Comparison of ENCODE assay signal across 1 cellular context in the genomic region with DNA sequence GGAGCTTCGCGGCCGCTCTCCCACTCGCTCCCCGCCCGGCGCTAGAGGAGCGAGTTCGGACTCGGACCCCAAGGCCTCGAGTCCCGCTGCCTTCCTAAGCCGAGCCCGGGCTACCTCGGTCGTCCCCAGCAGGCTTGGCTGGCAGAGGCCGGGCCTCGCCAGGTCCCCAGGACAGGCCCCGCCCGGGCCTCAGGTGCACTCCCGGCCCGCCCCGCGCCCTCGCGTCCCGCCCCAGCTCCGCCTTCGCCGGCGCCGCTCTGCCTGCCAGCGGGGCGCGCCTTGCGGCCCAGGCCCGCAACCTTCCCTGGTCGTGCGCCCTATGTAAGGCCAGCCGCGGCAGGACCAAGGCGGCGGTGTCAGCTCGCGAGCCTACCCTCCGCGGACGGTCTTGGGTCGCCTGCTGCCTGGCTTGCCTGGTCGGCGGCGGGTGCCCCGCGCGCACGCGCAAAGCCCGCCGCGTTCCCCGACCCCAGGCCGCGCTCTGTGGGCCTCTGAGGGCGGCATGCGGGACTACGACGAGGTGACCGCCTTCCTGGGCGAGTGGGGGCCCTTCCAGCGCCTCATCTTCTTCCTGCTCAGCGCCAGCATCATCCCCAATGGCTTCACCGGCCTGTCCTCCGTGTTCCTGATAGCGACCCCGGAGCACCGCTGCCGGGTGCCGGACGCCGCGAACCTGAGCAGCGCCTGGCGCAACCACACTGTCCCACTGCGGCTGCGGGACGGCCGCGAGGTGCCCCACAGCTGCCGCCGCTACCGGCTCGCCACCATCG.
TF ChIP-seq lines count a peak whose summit lies in the region.

Gene SLC22A5 (plus strand): TSS at position 240 of the 770 bp plus-strand sequence. CDS start 263 bp downstream, at position 503.

TF ChIP-seq in K562, 482 proteins besides CTCF, POLR2A, EP300 and RAD21 (continues in another document):
- TF ChIP-seq ZFP36 (IDR thresholded peaks at IDR 0.05; ENCODE audit: low read depth, low read length, partially characterized antibody): no peak
- 0 out of 2 replicates have a peak, but pooled peaks have one; percentile 24 for TF ChIP-seq MBD2 (IDR thresholded peaks at IDR 0.05; ENCODE audit: borderline replicate concordance, low read depth)
- no peak for TF ChIP-seq HES1 (IDR thresholded peaks at IDR 0.05; ENCODE audit: low read depth)
- TF ChIP-seq NFIX (CRISPR knock-in tag; IDR thresholded peaks at IDR 0.05; ENCODE audit: low read depth): no peak
- TF ChIP-seq RHOXF2B (CRISPR knock-in tag; conservative IDR thresholded peaks at IDR 0.05): no peak
- no peak; the same call in 1 of the 2 replicates for TF ChIP-seq ZNF41 (CRISPR knock-in tag; conservative IDR thresholded peaks at IDR 0.05)
- peak; percentile 70 for TF ChIP-seq RB1 (IDR thresholded peaks at IDR 0.05; ENCODE audit: low read depth)
- TF ChIP-seq NR4A1 (CRISPR knock-in tag; IDR thresholded peaks at IDR 0.05): no peak
- TF ChIP-seq NR4A1 (tag; IDR thresholded peaks at IDR 0.05): 0 out of 2 replicates have a peak, but pooled peaks have one; percentile 45
- 0 out of 2 replicates have a peak, but pooled peaks have one; percentile 23 for TF ChIP-seq NR2C2 (CRISPR knock-in tag; IDR thresholded peaks at IDR 0.05)
- peak; percentile 72 for TF ChIP-seq NR2C2 (tag; IDR thresholded peaks at IDR 0.05)
- TF ChIP-seq ATF7 (IDR thresholded peaks at IDR 0.05): peak; percentile 54; the same call in 1 of the 2 replicates
- no peak for TF ChIP-seq ZNF253 (CRISPR knock-in tag; conservative IDR thresholded peaks at IDR 0.05)
- TF ChIP-seq FUS (optimal IDR thresholded peaks at IDR 0.05; ENCODE audit: low read depth, low read length): peak; percentile 78
- peak; percentile 55; the same call in 1 of the 2 replicates for TF ChIP-seq HNRNPL (IDR thresholded peaks at IDR 0.05; ENCODE audit: low read depth, low read length)
- peak; percentile 52; the same call in 1 of the 2 replicates for TF ChIP-seq ZNF263 (CRISPR knock-in tag; IDR thresholded peaks at IDR 0.05; ENCODE audit: borderline replicate concordance)
- TF ChIP-seq, protein P1, sequence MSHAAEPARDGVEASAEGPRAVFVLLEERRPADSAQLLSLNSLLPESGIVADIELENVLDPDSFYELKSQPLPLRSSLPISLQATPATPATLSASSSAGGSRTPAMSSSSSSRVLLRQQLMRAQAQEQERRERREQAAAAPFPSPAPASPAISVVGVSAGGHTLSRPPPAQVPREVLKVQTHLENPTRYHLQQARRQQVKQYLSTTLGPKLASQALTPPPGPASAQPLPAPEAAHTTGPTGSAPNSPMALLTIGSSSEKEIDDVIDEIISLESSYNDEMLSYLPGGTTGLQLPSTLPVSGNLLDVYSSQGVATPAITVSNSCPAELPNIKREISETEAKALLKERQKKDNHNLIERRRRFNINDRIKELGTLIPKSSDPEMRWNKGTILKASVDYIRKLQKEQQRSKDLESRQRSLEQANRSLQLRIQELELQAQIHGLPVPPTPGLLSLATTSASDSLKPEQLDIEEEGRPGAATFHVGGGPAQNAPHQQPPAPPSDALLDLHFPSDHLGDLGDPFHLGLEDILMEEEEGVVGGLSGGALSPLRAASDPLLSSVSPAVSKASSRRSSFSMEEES (CRISPR knock-in tag; IDR thresholded peaks at IDR 0.05): no peak
- TF ChIP-seq ZNF197 (CRISPR knock-in tag; IDR thresholded peaks at IDR 0.05; ENCODE audit: low read depth): no peak
- 0 out of 2 replicates have a peak, but pooled peaks have one; percentile 2 for TF ChIP-seq FOXK1 (CRISPR knock-in tag; IDR thresholded peaks at IDR 0.05; ENCODE audit: borderline replicate concordance)
- peak; percentile 23; the same call in 1 of the 2 replicates for TF ChIP-seq E2F1 (CRISPR knock-in tag; IDR thresholded peaks at IDR 0.05)
- peak; percentile 94 to 95 for TF ChIP-seq NRF1 (conservative IDR thresholded peaks at IDR 0.05 in 1 of 2, IDR thresholded peaks at IDR 0.05 in 1 of 2)
- no peak for TF ChIP-seq RBM39 (optimal IDR thresholded peaks at IDR 0.05; ENCODE audit: low read depth, low read length)
- TF ChIP-seq, protein P2, sequence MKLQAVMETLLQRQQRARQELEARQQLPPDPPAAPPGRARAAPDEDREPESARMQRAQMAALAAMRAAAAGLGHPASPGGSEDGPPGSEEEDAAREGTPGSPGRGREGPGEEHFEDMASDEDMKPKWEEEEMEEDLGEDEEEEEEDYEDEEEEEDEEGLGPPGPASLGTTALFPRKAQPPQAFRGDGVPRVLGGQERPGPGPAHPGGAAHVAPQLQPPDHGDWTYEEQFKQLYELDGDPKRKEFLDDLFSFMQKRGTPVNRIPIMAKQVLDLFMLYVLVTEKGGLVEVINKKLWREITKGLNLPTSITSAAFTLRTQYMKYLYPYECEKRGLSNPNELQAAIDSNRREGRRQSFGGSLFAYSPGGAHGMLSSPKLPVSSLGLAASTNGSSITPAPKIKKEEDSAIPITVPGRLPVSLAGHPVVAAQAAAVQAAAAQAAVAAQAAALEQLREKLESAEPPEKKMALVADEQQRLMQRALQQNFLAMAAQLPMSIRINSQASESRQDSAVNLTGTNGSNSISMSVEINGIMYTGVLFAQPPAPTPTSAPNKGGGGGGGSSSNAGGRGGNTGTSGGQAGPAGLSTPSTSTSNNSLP (IDR thresholded peaks at IDR 0.05; ENCODE audit: borderline replicate concordance, low read depth, low read length): no peak
- TF ChIP-seq, protein P3, sequence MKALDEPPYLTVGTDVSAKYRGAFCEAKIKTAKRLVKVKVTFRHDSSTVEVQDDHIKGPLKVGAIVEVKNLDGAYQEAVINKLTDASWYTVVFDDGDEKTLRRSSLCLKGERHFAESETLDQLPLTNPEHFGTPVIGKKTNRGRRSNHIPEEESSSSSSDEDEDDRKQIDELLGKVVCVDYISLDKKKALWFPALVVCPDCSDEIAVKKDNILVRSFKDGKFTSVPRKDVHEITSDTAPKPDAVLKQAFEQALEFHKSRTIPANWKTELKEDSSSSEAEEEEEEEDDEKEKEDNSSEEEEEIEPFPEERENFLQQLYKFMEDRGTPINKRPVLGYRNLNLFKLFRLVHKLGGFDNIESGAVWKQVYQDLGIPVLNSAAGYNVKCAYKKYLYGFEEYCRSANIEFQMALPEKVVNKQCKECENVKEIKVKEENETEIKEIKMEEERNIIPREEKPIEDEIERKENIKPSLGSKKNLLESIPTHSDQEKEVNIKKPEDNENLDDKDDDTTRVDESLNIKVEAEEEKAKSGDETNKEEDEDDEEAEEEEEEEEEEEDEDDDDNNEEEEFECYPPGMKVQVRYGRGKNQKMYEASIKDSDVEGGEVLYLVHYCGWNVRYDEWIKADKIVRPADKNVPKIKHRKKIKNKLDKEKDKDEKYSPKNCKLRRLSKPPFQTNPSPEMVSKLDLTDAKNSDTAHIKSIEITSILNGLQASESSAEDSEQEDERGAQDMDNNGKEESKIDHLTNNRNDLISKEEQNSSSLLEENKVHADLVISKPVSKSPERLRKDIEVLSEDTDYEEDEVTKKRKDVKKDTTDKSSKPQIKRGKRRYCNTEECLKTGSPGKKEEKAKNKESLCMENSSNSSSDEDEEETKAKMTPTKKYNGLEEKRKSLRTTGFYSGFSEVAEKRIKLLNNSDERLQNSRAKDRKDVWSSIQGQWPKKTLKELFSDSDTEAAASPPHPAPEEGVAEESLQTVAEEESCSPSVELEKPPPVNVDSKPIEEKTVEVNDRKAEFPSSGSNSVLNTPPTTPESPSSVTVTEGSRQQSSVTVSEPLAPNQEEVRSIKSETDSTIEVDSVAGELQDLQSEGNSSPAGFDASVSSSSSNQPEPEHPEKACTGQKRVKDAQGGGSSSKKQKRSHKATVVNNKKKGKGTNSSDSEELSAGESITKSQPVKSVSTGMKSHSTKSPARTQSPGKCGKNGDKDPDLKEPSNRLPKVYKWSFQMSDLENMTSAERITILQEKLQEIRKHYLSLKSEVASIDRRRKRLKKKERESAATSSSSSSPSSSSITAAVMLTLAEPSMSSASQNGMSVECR (CRISPR knock-in tag; IDR thresholded peaks at IDR 0.05): peak; percentile 65; the same call in 1 of the 2 replicates
- no peak for TF ChIP-seq ZNF764 (CRISPR knock-in tag; IDR thresholded peaks at IDR 0.05; ENCODE audit: low read depth)
- TF ChIP-seq GATAD2B (IDR thresholded peaks at IDR 0.05; ENCODE audit: borderline replicate concordance): peak; percentile 49; the same call in 1 of the 2 replicates
- TF ChIP-seq, protein P4, sequence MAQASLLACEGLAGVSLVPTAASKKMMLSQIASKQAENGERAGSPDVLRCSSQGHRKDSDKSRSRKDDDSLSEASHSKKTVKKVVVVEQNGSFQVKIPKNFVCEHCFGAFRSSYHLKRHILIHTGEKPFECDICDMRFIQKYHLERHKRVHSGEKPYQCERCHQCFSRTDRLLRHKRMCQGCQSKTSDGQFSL (CRISPR knock-in tag; IDR thresholded peaks at IDR 0.05): peak; percentile 76
- TF ChIP-seq, protein P4 (tag; IDR thresholded peaks at IDR 0.05): no peak
- TF ChIP-seq MCM3 (IDR thresholded peaks at IDR 0.05): no peak
- peak; percentile 44 to 76 for TF ChIP-seq MAZ (CRISPR knock-in tag; conservative IDR thresholded peaks at IDR 0.05 in 1 of 2, IDR thresholded peaks at IDR 0.05 in 1 of 2)
- TF ChIP-seq BCL6 (CRISPR knock-in tag; IDR thresholded peaks at IDR 0.05): no peak
- 0 out of 2 replicates have a peak, but pooled peaks have one; percentile 59 for TF ChIP-seq ZNF124 (CRISPR knock-in tag; IDR thresholded peaks at IDR 0.05)
- TF ChIP-seq, protein P5, sequence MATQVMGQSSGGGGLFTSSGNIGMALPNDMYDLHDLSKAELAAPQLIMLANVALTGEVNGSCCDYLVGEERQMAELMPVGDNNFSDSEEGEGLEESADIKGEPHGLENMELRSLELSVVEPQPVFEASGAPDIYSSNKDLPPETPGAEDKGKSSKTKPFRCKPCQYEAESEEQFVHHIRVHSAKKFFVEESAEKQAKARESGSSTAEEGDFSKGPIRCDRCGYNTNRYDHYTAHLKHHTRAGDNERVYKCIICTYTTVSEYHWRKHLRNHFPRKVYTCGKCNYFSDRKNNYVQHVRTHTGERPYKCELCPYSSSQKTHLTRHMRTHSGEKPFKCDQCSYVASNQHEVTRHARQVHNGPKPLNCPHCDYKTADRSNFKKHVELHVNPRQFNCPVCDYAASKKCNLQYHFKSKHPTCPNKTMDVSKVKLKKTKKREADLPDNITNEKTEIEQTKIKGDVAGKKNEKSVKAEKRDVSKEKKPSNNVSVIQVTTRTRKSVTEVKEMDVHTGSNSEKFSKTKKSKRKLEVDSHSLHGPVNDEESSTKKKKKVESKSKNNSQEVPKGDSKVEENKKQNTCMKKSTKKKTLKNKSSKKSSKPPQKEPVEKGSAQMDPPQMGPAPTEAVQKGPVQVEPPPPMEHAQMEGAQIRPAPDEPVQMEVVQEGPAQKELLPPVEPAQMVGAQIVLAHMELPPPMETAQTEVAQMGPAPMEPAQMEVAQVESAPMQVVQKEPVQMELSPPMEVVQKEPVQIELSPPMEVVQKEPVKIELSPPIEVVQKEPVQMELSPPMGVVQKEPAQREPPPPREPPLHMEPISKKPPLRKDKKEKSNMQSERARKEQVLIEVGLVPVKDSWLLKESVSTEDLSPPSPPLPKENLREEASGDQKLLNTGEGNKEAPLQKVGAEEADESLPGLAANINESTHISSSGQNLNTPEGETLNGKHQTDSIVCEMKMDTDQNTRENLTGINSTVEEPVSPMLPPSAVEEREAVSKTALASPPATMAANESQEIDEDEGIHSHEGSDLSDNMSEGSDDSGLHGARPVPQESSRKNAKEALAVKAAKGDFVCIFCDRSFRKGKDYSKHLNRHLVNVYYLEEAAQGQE (CRISPR knock-in tag; IDR thresholded peaks at IDR 0.05; ENCODE audit: low read depth): peak; percentile 18; the same call in 1 of the 2 replicates
- TF ChIP-seq MEIS2 (IDR thresholded peaks at IDR 0.05; ENCODE audit: partially characterized antibody): peak; percentile 49
- 0 out of 2 replicates have a peak, but pooled peaks have one; percentile 25 for TF ChIP-seq ZNF143 (CRISPR knock-in tag; IDR thresholded peaks at IDR 0.05)
- no peak for TF ChIP-seq ZBTB49 (CRISPR knock-in tag; IDR thresholded peaks at IDR 0.05; ENCODE audit: borderline replicate concordance)
- peak; percentile 57; the same call in 1 of the 2 replicates for TF ChIP-seq SUPT5H (IDR thresholded peaks at IDR 0.05)
- peak; percentile 70; the same call in 1 of the 2 replicates for TF ChIP-seq ZNF395 (CRISPR knock-in tag; IDR thresholded peaks at IDR 0.05)
- peak; percentile 92 for TF ChIP-seq L3MBTL2 (IDR thresholded peaks at IDR 0.05)
